Comparison of ENCODE assay signal across 20 cellular contexts in the genomic region with DNA sequence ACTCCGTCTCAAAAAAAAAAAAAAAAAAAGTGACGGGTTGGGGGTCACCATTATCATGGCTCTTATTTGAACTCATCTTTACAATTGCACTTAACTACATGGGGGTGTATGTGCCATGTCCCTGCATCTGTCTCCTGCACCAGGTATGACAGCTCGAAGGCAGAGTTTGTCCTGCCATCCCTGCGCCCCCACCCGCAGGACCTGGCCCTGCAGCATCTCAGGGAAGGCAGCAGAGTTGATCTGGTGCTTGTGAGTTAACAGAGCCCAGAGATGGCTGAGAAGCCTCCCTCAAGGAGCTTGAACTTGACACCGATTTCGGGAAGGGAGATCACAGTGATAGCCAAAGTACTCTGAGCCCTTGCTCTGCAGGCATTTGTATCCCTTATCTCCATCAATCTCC. TPM values are rescaled to one million over a fixed set of nuclear protein-coding genes. Genes with fewer than 3 reads are reported as not detected.
A peak's percentile ranks its signal among the peaks of the same experiment; 100 is the strongest.
DNase-seq lines count a peak whose midpoint lies in the region; ATAC-seq and TF ChIP-seq lines count a peak whose summit lies in the region.
"Had no signal": no experiment of that assay in that cellular context is flagged by ENCODE, and none has a peak within 500 bp of the region (broad histone marks: within the 10 kb centered on the region; RNA-seq: fewer than 3 reads in every experiment).

No MANE protein-coding gene starts in this region.

- no peak for TF ChIP-seq CTCF in type B pancreatic cell (conservative IDR thresholded peaks at IDR 0.05)

- H3K4me1 Mint-ChIP-seq in type B pancreatic cell (ENCODE audit: unreplicated experiment): no peaks in the 10 kb centered on the region
- H3K4me1 Mint-ChIP-seq in immature natural killer cell: peaks cover 5 to 7% of the 10 kb centered on the region in 2 donors

- H3K36me3 Mint-ChIP-seq in type B pancreatic cell: no peaks in the 10 kb centered on the region
- no peaks in the 10 kb centered on the region for H3K36me3 Mint-ChIP-seq in immature natural killer cell

- peak; percentile 46 for DNase-seq in activated CD8-positive, alpha-beta memory T cell treated with anti-CD3 and anti-CD28 coated beads for 24 hours
- DNase-seq in activated CD8-positive, alpha-beta memory T cell treated with anti-CD3 and anti-CD28 coated beads, Interleukin-2, amount 50 U/mL, for 4 hours: no peak
- DNase-seq in M059J (ENCODE audit: low read depth) (peak; percentile 5), islet precursor cell (peak; percentile 45), type B pancreatic cell (ENCODE audit: extremely low spot score, unreplicated experiment) (peak; percentile 34), immature natural killer cell (no peak), HCEC 1CT (no peak)
- DNase-seq: AML-193, DMS153, IMR-90, Kasumi-1, MV-4-11, NCI-H1436, NCI-H2081 treated with DMSO at 0.1 percent for 48 hours, NCI-H345, NCI-H526 treated with DMSO at 0.1 percent for 48 hours, Peyer's patch, SHP77 had no signal

- H3K4me3 Mint-ChIP-seq in type B pancreatic cell (no peak overlapping the region), immature natural killer cell (no peak overlapping the region)

- H3K27ac Mint-ChIP-seq in type B pancreatic cell (no peak overlapping the region), immature natural killer cell (peak overlapping the region in 1 of 6 donors; percentile 21)

- no peak for ATAC-seq in GM19351 (IDR thresholded peaks at IDR 0.05; ENCODE audit: unreplicated experiment)

- H3K9me3 Mint-ChIP-seq in type B pancreatic cell: no peaks in the 10 kb centered on the region
- H3K9me3 Mint-ChIP-seq in immature natural killer cell: peaks cover 0 to 4% (median 0%) of the 10 kb centered on the region in 6 donors

- H3K27me3 Mint-ChIP-seq in type B pancreatic cell (peaks cover 23% of the 10 kb centered on the region), immature natural killer cell (ENCODE audit: low read depth in 3 of 3) (peaks cover 1 to 6% (median 3%) of the 10 kb centered on the region in 3 donors)

RNA-seq across cellular contexts. Expression of gene C16orf82, which starts 44.8 kb away (rescaled TPM):
- not detected in 2 replicates for total RNA-seq in M059J (2014; rRNA removed; shearing (Covaris generic))
- 0.43 TPM in 1 of 2 replicates, not detected in the other for total RNA-seq in type B pancreatic cell (ENCODE audit: low replicate concordance)
- not detected for polyA plus RNA-seq in immature natural killer cell
- total RNA-seq: A673, IMR-90, Peyer's patch had no signal
- polyA plus RNA-seq: IMR-90 had no signal

Comparison
In these comparisons a context has a peak if more than half of its experiments do, and no peak if none do; other contexts are left out.
1. DNase-seq: peak in activated CD8-positive, alpha-beta memory T cell treated with anti-CD3 and anti-CD28 coated beads for 24 hours (single experiment), M059J (single experiment), islet precursor cell (single experiment) and type B pancreatic cell (single experiment); none in activated CD8-positive, alpha-beta memory T cell treated with anti-CD3 and anti-CD28 coated beads, Interleukin-2, amount 50 U/mL, for 4 hours (single experiment), immature natural killer cell (0 of 3) and HCEC 1CT (single experiment).